In the genomic region with DNA sequence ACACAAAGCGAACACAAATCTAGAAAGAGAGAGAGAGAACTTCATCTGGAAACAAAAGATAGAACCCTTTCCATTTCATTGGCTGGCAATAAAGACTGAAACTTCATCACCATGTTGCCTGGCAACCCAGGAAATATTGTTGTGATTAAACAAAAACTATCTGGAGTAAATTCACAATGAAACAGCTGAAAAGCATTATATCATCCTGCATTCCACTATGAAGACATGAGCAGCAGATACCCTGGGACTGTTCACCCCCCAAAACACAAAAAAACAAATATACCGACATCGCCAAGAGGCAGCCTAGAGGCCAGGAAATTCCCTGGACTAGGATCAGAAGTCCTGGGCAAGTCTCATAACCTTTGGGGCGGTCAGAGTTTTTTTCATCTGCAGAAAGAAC, we compare ENCODE assay signal across 11 cellular contexts.
DNase-seq lines count a peak whose midpoint lies in the region; ATAC-seq and TF ChIP-seq lines count a peak whose summit lies in the region.
"Had no signal": no experiment of that assay in that cellular context is flagged by ENCODE, and none has a peak within 500 bp of the region (broad histone marks: within the 10 kb centered on the region; RNA-seq: fewer than 3 reads in every experiment).

No MANE protein-coding gene starts in this region.

- H3K27me3 ChIP-seq in mammary epithelial cell (ENCODE audit: insufficient read depth, low read length) = no peaks in the 10 kb centered on the region
- H3K27me3 ChIP-seq: ovary had no signal

- DNase-seq in HFFc6 = peak; percentile 25
- peak; percentile 45 for DNase-seq in mammary epithelial cell
- DNase-seq in iris pigment epithelial cell (ENCODE audit: low read depth) = peak; percentile 80
- DNase-seq in stimulated activated CD8-positive, alpha-beta memory T cell treated with anti-CD3 and anti-CD28 coated beads, Interleukin-4, amount 100 ng/mL, for 48 hours = peak; percentile 18
- no peak for DNase-seq in NCI-H774 (lab: John Stamatoyannopoulos, UW)
- DNase-seq in NCI-H2171 (lab: John Stamatoyannopoulos, UW) = no peak
- DNase-seq: IMR-90, NCI-H526 treated with DMSO at 0.1 percent for 48 hours had no signal

- in situ Hi-C loops in mammary epithelial cell (cut with MboI; ENCODE audit: low sequenced_read_pairs in 2 of 2) = no loop called here

- intact Hi-C loops in mammary epithelial cell (cut with micrococcal nuclease) = no loop called here

- no peak for TF ChIP-seq CTCF in HFFc6 (IDR thresholded peaks at IDR 0.05)
- TF ChIP-seq CTCF in mammary epithelial cell (conservative IDR thresholded peaks at IDR 0.05 in 1 of 2, IDR thresholded peaks at IDR 0.05 in 1 of 2; ENCODE audit: extremely low read depth in 1 of 2, insufficient read depth in 1 of 2, low read depth in 1 of 2, low read length in 2 of 2) = no peak

- no TSS peak for BruUV-seq in mammary epithelial cell (replicated peaks; lab: Mats Ljungman, UMichigan)

- no peak overlapping the region for H3K9ac ChIP-seq in mammary epithelial cell (ENCODE audit: insufficient read depth, low read length)

- no peaks in the 10 kb centered on the region for H3K36me3 Mint-ChIP-seq in HFFc6 (ENCODE audit: low read depth)

- ATAC-seq in GM21576 (IDR thresholded peaks at IDR 0.05; ENCODE audit: unreplicated experiment) = no peak

- CTCF ChIA-PET in mammary epithelial cell (lab: Charles Lee; ENCODE audit: low non-redundant PET) = no interaction called here

- H4K20me1 ChIP-seq in mammary epithelial cell (ENCODE audit: insufficient read depth, low read length) = no peaks in the 10 kb centered on the region

- H3K4me3 Mint-ChIP-seq in HFFc6 = no peak overlapping the region

- no peak overlapping the region for H3K4me3 ChIP-seq in mammary epithelial cell (replicated peaks in 1 of 3; ENCODE audit: insufficient read depth in 1 of 3, low read depth in 2 of 3, low read length in 3 of 3)
- H3K4me3 ChIP-seq: ovary had no signal

- H3K36me3 ChIP-seq in mammary epithelial cell (ENCODE audit: insufficient read depth, low read length) = no peaks in the 10 kb centered on the region
- H3K36me3 ChIP-seq: ovary had no signal

- peaks cover 8% of the 10 kb centered on the region for H3K4me1 ChIP-seq in mammary epithelial cell (ENCODE audit: insufficient read depth, low read length)

- H3K4me2 ChIP-seq in mammary epithelial cell (ENCODE audit: insufficient read depth, low read depth, low read length) = no peak overlapping the region

- H3K27ac Mint-ChIP-seq in HFFc6 = peak overlapping the region; percentile 42

- dilution Hi-C loops in mammary epithelial cell (cut with HindIII; ENCODE audit: low sequenced_read_pairs) = no loop called here

- H3K9me3 ChIP-seq in mammary epithelial cell (replicated peaks; ENCODE audit: insufficient read depth, low read length) = no peaks in the 10 kb centered on the region
- H3K9me3 ChIP-seq: ovary had no signal

- H3K9me3 Mint-ChIP-seq in HFFc6 = 0 out of 2 replicates have a peak, but pooled peaks cover 3% of the 10 kb centered on the region

- H3K79me2 ChIP-seq in mammary epithelial cell (ENCODE audit: insufficient read depth, low read length) = no peaks in the 10 kb centered on the region

- H3K27ac ChIP-seq in mammary epithelial cell (ENCODE audit: insufficient read depth, low read depth, low read length) = no peak overlapping the region
- H3K27ac ChIP-seq: VCaP had no signal

- WGBS in mammary epithelial cell (ENCODE audit: low coverage, missing lambda C conversion rate) = 44% methylated on average over 4 of the region's 4 CpGs

- H2AFZ ChIP-seq in mammary epithelial cell (ENCODE audit: low read depth, low read length) = no peak overlapping the region

- H3K27me3 Mint-ChIP-seq in HFFc6 (ENCODE audit: insufficient read depth) = peaks cover 4% of the 10 kb centered on the region; the same call in 1 of the 2 replicates

- peaks cover 21% of the 10 kb centered on the region for H3K4me1 Mint-ChIP-seq in HFFc6 (ENCODE audit: low read depth)

Comparison
In these comparisons a context has a peak if more than half of its experiments do, and no peak if none do; other contexts are left out.
1. DNase-seq: peak in HFFc6 (single experiment), mammary epithelial cell (single experiment), iris pigment epithelial cell (single experiment) and stimulated activated CD8-positive, alpha-beta memory T cell treated with anti-CD3 and anti-CD28 coated beads, Interleukin-4, amount 100 ng/mL, for 48 hours (single experiment); none in NCI-H774 (single experiment) and NCI-H2171 (single experiment).